ENCODE assay signal across 28 cellular contexts in the genomic region with DNA sequence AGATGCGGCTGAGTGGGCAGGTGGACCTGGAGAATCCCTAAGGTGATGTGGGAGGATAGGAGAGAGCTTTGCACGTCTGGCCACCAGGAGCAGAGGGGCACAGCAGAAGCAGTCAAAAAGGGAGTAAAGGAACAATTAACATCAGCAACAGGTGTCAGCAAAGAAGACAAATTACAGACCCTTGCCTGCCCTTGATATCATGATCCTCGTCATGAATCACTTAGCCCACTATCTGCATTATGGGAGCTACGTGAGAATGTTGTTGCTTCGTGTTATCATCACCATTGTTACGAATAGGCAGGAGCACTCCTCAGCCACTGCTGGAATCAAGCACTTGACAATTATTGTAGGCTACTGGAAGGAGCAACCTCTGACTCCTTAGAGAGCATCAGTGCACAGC. TPM values are rescaled to one million over a fixed set of nuclear protein-coding genes. Genes with fewer than 3 reads are reported as not detected.
"Had no signal": no experiment of that assay in that cellular context is flagged by ENCODE, and none has a peak within 500 bp of the region (broad histone marks: within the 10 kb centered on the region; RNA-seq: fewer than 3 reads in every experiment).

No MANE protein-coding gene starts in this region.

- H3K4me2 ChIP-seq: smooth muscle cell had no signal

- H3K4me1 ChIP-seq: pancreas, psoas muscle, spleen, suprapubic skin, tibial artery, transverse colon, upper lobe of right lung, uterus had no signal

- DNase-seq: naive thymus-derived CD8-positive, alpha-beta T cell; nephron progenitor cell; nucleus accumbens; pancreas; psoas muscle; right cardiac atrium; spleen; stimulated activated CD4-positive, alpha-beta T cell treated with anti-CD3 and anti-CD28 coated beads, Interleukin-12 subunit alpha, Interleukin-12 subunit beta, amount 100 ng/mL, for 4 hours; stimulated activated CD4-positive, alpha-beta T cell treated with anti-CD3 and anti-CD28 coated beads, Interleukin-1b, Interleukin-23, amount 100 ng/mL, for 48 hours; stimulated activated CD4-positive, alpha-beta T cell treated with anti-CD3 and anti-CD28 coated beads, Interleukin-4, amount 100 ng/mL, for 1 hour; stimulated activated CD4-positive, alpha-beta T cell treated with anti-CD3 and anti-CD28 coated beads, Interleukin-4, amount 100 ng/mL, for 4 hours; stimulated activated CD8-positive, alpha-beta memory T cell treated with anti-CD3 and anti-CD28 coated beads, Interleukin-4, amount 100 ng/mL, for 48 hours; stimulated activated naive CD4-positive, alpha-beta T cell; stimulated activated naive CD8-positive, alpha-beta T cell treated with anti-CD3 and anti-CD28 coated beads, Interleukin-15, amount 100 ng/mL, for 72 hours; stimulated activated naive CD8-positive, alpha-beta T cell treated with anti-CD3 and anti-CD28 coated beads, Interleukin-15, Interleukin-2, amounts not matched to agents 100 U/mL and 50 U/mL, for 24 hours; substantia nigra; testis; tibial artery; transverse colon; upper lobe of right lung; uterus had no signal

- H3K27ac ChIP-seq: neutrophil, pancreas, psoas muscle, skin epidermis, spleen, suprapubic skin, testis, tibial artery, transverse colon, upper lobe of right lung, uterus had no signal

- ATAC-seq: naive thymus-derived CD8-positive, alpha-beta T cell; natural killer cell treated with Interleukin-12 subunit alpha and Interleukin-12 subunit beta and Interleukin-15 and Interleukin-18, amount 100 ng/mL, for 72 hours; pancreas; psoas muscle; right cardiac atrium; sciatic nerve; stimulated activated memory B cell treated with anti-CD40 and anti-IgM and Interleukin-4, amounts not matched to agents 10 μg/mL and 1 μg/mL and 100 μg/mL, for 72 hours; stimulated activated naive CD8-positive, alpha-beta T cell treated with anti-CD3 and anti-CD28 coated beads, Interleukin-15, amount 100 ng/mL, for 72 hours; stimulated activated naive CD8-positive, alpha-beta T cell treated with anti-CD3 and anti-CD28 coated beads, Interleukin-15, Interleukin-2, amounts not matched to agents 100 U/mL and 50 U/mL, for 24 hours; upper lobe of right lung had no signal

- H3K9me3 ChIP-seq: neutrophil, pancreas, psoas muscle, spleen, suprapubic skin, testis, tibial artery, transverse colon, upper lobe of right lung, uterus had no signal

- H3K27me3 ChIP-seq: neutrophil, pancreas, spleen, suprapubic skin, testis, tibial artery, transverse colon, upper lobe of right lung, uterus had no signal

- H3K36me3 ChIP-seq: neutrophil, pancreas, spleen, suprapubic skin, tibial artery, transverse colon, upper lobe of right lung, uterus had no signal

- H3K4me3 ChIP-seq: pancreas, psoas muscle, skin epidermis, smooth muscle cell, spleen, suprapubic skin, testis, tibial artery, transverse colon, upper lobe of right lung, uterus had no signal

RNA-seq across cellular contexts. Expression of a gene that starts 25.5 kb away (rescaled TPM):
- polyA plus RNA-seq: naive thymus-derived CD8-positive, alpha-beta T cell; right cardiac atrium; smooth muscle cell had no signal
